In genomic region chr18:65623686-65624085, GRCh38 we compare ENCODE assay signal across 21 cellular contexts.
"Had no signal": no experiment of that assay in that cellular context is flagged by ENCODE, and none has a peak within 500 bp of the region (broad histone marks: within the 10 kb centered on the region; RNA-seq: fewer than 3 reads in every experiment).

No MANE protein-coding gene starts in this region.

- H3K27me3 Mint-ChIP-seq: IgD-negative memory B cell had no signal

- H3K27ac Mint-ChIP-seq: IgD-negative memory B cell had no signal

- ATAC-seq: K562, Panc1, PC-3 had no signal

- DNase-seq: Kasumi-1, MM.1S, NCI-H1092 treated with DMSO at 0.1 percent for 48 hours, NCI-H1436, NCI-H187, NCI-H2029, NCI-H2081 treated with DMSO at 0.1 percent for 48 hours, NCI-H2171, NCI-H226, NCI-H446, NCI-H510A, NCI-H524 treated with DMSO at 0.1 percent for 48 hours, NCI-H69, NCI-H774, PC-3, SHP77, SK-N-SH, SW 1271 had no signal

- H3K4me1 Mint-ChIP-seq: IgD-negative memory B cell had no signal

- H3K4me3 Mint-ChIP-seq: IgD-negative memory B cell had no signal
